Comparison of ENCODE assay signal across 12 cellular contexts in genomic region chr5:173825215-173825865, GRCh38.
A peak's percentile ranks its signal among the peaks of the same experiment; 100 is the strongest.
DNase-seq lines count a peak whose midpoint lies in the region; ATAC-seq and TF ChIP-seq lines count a peak whose summit lies in the region.
"Had no signal": no experiment of that assay in that cellular context is flagged by ENCODE, and none has a peak within 500 bp of the region (broad histone marks: within the 10 kb centered on the region; RNA-seq: fewer than 3 reads in every experiment).

No MANE protein-coding gene starts in this region.

- CTCF ChIA-PET in IMR-90 (lab: Yijun Ruan, JAX), result no interaction called here

- no peak overlapping the region for H2BK5ac ChIP-seq in IMR-90 (ENCODE audit: low read depth, low read length, poor library complexity, severe bottlenecking)

- H3K36me3 ChIP-seq in IMR-90 (ENCODE audit: control insufficient read depth, insufficient read depth, low read length), result no peaks in the 10 kb centered on the region
- no peaks in the 10 kb centered on the region for H3K36me3 ChIP-seq in breast epithelium

- peak overlapping the region; percentile 24; the same call in 1 of the 2 replicates for H4K91ac ChIP-seq in IMR-90 (ENCODE audit: insufficient read depth, low read depth, low read length)

- peak overlapping the region; percentile 45; the same call in 1 of the 2 replicates for H3K4ac ChIP-seq in IMR-90 (ENCODE audit: low read depth, low read length)

- H4K8ac ChIP-seq in IMR-90 (ENCODE audit: low read depth in 2 of 2, low read length in 2 of 2), result 0 out of 4 replicates have a peak overlapping the region, but pooled peaks of 1 of the 2 experiments have one; percentile 12

- BruUV-seq in IMR-90 (replicated peaks; lab: Mats Ljungman, UMichigan), result no TSS peak

- H3K36me3 Mint-ChIP-seq in mesothelial cell of epicardium, result no peaks in the 10 kb centered on the region
- H3K36me3 Mint-ChIP-seq: activated CD8-positive, alpha-beta memory T cell treated with anti-CD3 and anti-CD28 coated beads, Interleukin-2, amount 10 ng/mL, durations not matched to agents 7 days and 5 days had no signal

- H3K4me1 ChIP-seq in IMR-90 (ENCODE audit: control insufficient read depth, insufficient read depth, low read length) (peaks cover 16% of the 10 kb centered on the region), breast epithelium (peaks cover 0 to 17% of the 10 kb centered on the region in 2 donors)

- no peak for TF ChIP-seq RAD21 in IMR-90 (IDR thresholded peaks at IDR 0.05; ENCODE audit: low read length)

- H3K4me3 ChIP-seq in IMR-90 (ENCODE audit: insufficient read depth, low read depth, low read length), result no peak overlapping the region
- no peak overlapping the region for H3K4me3 ChIP-seq in breast epithelium

- peak overlapping the region; percentile 43 for H3K27ac Mint-ChIP-seq in mesothelial cell of epicardium
- H3K27ac Mint-ChIP-seq: activated CD8-positive, alpha-beta memory T cell treated with anti-CD3 and anti-CD28 coated beads, Interleukin-2, amount 10 ng/mL, durations not matched to agents 7 days and 5 days had no signal

- no peak overlapping the region for H2AFZ ChIP-seq in IMR-90 (replicated peaks; ENCODE audit: low read length, poor library complexity)

- in situ Hi-C loops in IMR-90 (cut with MboI; ENCODE audit: low sequenced_read_pairs), result no loop called here

- no peak overlapping the region for H3K56ac ChIP-seq in IMR-90 (ENCODE audit: extremely low read depth, insufficient read depth, low read length)

- H3K14ac ChIP-seq in IMR-90 (replicated peaks; ENCODE audit: low read depth, low read length), result no peak overlapping the region

- no peaks in the 10 kb centered on the region for H3K79me1 ChIP-seq in IMR-90 (ENCODE audit: low read depth in 1 of 2, low read length in 2 of 2)

- ATAC-seq in IMR-90 (ENCODE audit: low read depth) (no peak), HG03378 (IDR thresholded peaks at IDR 0.05; ENCODE audit: unreplicated experiment) (no peak), HG03442 (IDR thresholded peaks at IDR 0.05; ENCODE audit: unreplicated experiment) (no peak)
- ATAC-seq: activated CD8-positive, alpha-beta memory T cell treated with anti-CD3 and anti-CD28 coated beads, Interleukin-2, amount 10 ng/mL, durations not matched to agents 7 days and 5 days had no signal

- H2BK20ac ChIP-seq in IMR-90 (ENCODE audit: low read depth, low read length), result 0 out of 2 replicates have a peak overlapping the region, but pooled peaks have one; percentile 12

- peak overlapping the region; percentile 50 for H2AK5ac ChIP-seq in IMR-90 (ENCODE audit: low read depth, low read length)

- no peak for TF ChIP-seq POLR2A in IMR-90 (IDR thresholded peaks at IDR 0.05; ENCODE audit: low read depth, low read length)
- TF ChIP-seq POLR2A in breast epithelium (IDR thresholded peaks at IDR 0.05), result no peak

- H3K4me2 ChIP-seq in IMR-90 (ENCODE audit: low read depth, low read length), result no peak overlapping the region

- peaks cover 24% of the 10 kb centered on the region for H3K4me1 Mint-ChIP-seq in mesothelial cell of epicardium

- peak overlapping the region; percentile 30 for H2AK9ac ChIP-seq in IMR-90 (replicated peaks; ENCODE audit: low read depth, low read length, poor library complexity)

- H3K4me3 Mint-ChIP-seq in mesothelial cell of epicardium, result no peak overlapping the region
- H3K4me3 Mint-ChIP-seq: activated CD8-positive, alpha-beta memory T cell treated with anti-CD3 and anti-CD28 coated beads, Interleukin-2, amount 10 ng/mL, durations not matched to agents 7 days and 5 days had no signal

- 0 out of 2 replicates have a peak, but pooled peaks cover 2% of the 10 kb centered on the region for H3K9me3 ChIP-seq in IMR-90 (ENCODE audit: control insufficient read depth, insufficient read depth, low read length)
- no peaks in the 10 kb centered on the region for H3K9me3 ChIP-seq in breast epithelium

- no peak overlapping the region for H3K23ac ChIP-seq in IMR-90 (ENCODE audit: low read depth, low read length)

- intact Hi-C loops in IMR-90 (cut with micrococcal nuclease) (no loop called here), breast epithelium (cut with DNase I; ENCODE audit: low total_unique reads) (no loop called here)

- TF ChIP-seq CTCF in IMR-90 (conservative IDR thresholded peaks at IDR 0.05; ENCODE audit: low read depth, low read length) (no peak), breast epithelium (IDR thresholded peaks at IDR 0.05) (no peak), mesothelial cell of epicardium (IDR thresholded peaks at IDR 0.05; ENCODE audit: unreplicated experiment) (no peak)

- peak overlapping the region; percentile 76; the same call in 1 of the 2 replicates for H3K18ac ChIP-seq in IMR-90 (ENCODE audit: low read depth, low read length)

- peaks cover 14% of the 10 kb centered on the region for H3K9me3 Mint-ChIP-seq in mesothelial cell of epicardium

- no peaks in the 10 kb centered on the region for H3K27me3 ChIP-seq in IMR-90 (ENCODE audit: control insufficient read depth, insufficient read depth, low read length)
- no peaks in the 10 kb centered on the region for H3K27me3 ChIP-seq in breast epithelium

- WGBS in IMR-90 (ENCODE audit: extremely low coverage in 2 of 2, insufficient read length in 1 of 2), 2 experiments, result 85% methylated on average over 2 of the region's 13 CpGs; no CpG with 5 or more reads in 1 of the 2 experiments

- no peak overlapping the region for H4K5ac ChIP-seq in IMR-90 (ENCODE audit: low read depth, low read length)

- dilution Hi-C loops in IMR-90 (cut with HindIII; ENCODE audit: low sequenced_read_pairs, unreplicated experiment), result no loop called here

- H3K27me3 Mint-ChIP-seq in mesothelial cell of epicardium (ENCODE audit: low read depth), result no peaks in the 10 kb centered on the region
- H3K27me3 Mint-ChIP-seq: activated CD8-positive, alpha-beta memory T cell treated with anti-CD3 and anti-CD28 coated beads, Interleukin-2, amount 10 ng/mL, durations not matched to agents 7 days and 5 days had no signal

- no peaks in the 10 kb centered on the region for H4K20me1 ChIP-seq in IMR-90 (ENCODE audit: insufficient read depth, low read length)

- peaks cover 6% of the 10 kb centered on the region; the same call in 1 of the 2 replicates for H3K9me1 ChIP-seq in IMR-90 (ENCODE audit: insufficient read depth, low read length)

- peak; percentile 58 for DNase-seq in A172 (ENCODE audit: low spot score)
- no peak for DNase-seq in IMR-90
- DNase-seq in breast epithelium (ENCODE audit: low spot score in 2 of 2), result no peak
- peak; percentile 19 to 40 for DNase-seq in mesothelial cell of epicardium (ENCODE audit: low spot score in 2 of 2, unreplicated experiment in 2 of 2)
- DNase-seq in DMS79 (lab: John Stamatoyannopoulos, UW), result no peak
- DNase-seq in activated CD4-positive, alpha-beta T cell treated with anti-CD3 and anti-CD28 coated beads, Interleukin-2, amount 50 U/mL, for 4 hours, result no peak
- DNase-seq: activated CD8-positive, alpha-beta memory T cell treated with anti-CD3 and anti-CD28 coated beads, Interleukin-2, amount 10 ng/mL, durations not matched to agents 7 days and 5 days; NCI-H2081 treated with DMSO at 0.1 percent for 48 hours; OCI-M1; T-helper 9 cell had no signal

- H2BK120ac ChIP-seq in IMR-90 (ENCODE audit: low read depth, low read length), result no peak overlapping the region; the same call in 1 of the 2 replicates

- H2BK15ac ChIP-seq in IMR-90 (ENCODE audit: low read depth, low read length), result peak overlapping the region; percentile 10; the same call in 1 of the 3 replicates

- POLR2A ChIA-PET in IMR-90 (lab: Charles Lee; ENCODE audit: unreplicated experiment), result interaction anchor here (0.5 kb wide), 1 partner anchor 163 kb away, joined by 4 read pairs; no protein-coding TSS in a partner anchor

- H3K27ac ChIP-seq in IMR-90 (ENCODE audit: insufficient read depth, low read length) (no peak overlapping the region), breast epithelium (peak overlapping the region; percentile 88 to 89)

- H3K9ac ChIP-seq in IMR-90 (ENCODE audit: low read depth, low read length), result no peak overlapping the region

TF ChIP-seq in IMR-90, 13 proteins besides CTCF, POLR2A, EP300 and RAD21:
- no peak for TF ChIP-seq ELK1 (IDR thresholded peaks at IDR 0.05; ENCODE audit: borderline replicate concordance, low read depth, low read length)
- no peak for TF ChIP-seq RCOR1 (IDR thresholded peaks at IDR 0.05; ENCODE audit: insufficient replicate concordance, low read length)
- TF ChIP-seq MAZ (IDR thresholded peaks at IDR 0.05; ENCODE audit: borderline replicate concordance, low read depth, low read length), result no peak
- no peak for TF ChIP-seq CHD1 (IDR thresholded peaks at IDR 0.05; ENCODE audit: low read depth, low read length)
- no peak for TF ChIP-seq NFE2L2 (IDR thresholded peaks at IDR 0.05; ENCODE audit: low read depth, low read length)
- TF ChIP-seq RFX5 (IDR thresholded peaks at IDR 0.05; ENCODE audit: low read depth, low read length), result no peak
- TF ChIP-seq SMC3 (IDR thresholded peaks at IDR 0.05; ENCODE audit: low read depth, low read length), result no peak
- TF ChIP-seq CEBPB (IDR thresholded peaks at IDR 0.05; ENCODE audit: low read depth, low read length), result no peak
- TF ChIP-seq USF2 (IDR thresholded peaks at IDR 0.05; ENCODE audit: low read depth, low read length), result no peak
- TF ChIP-seq BHLHE40 (IDR thresholded peaks at IDR 0.05; ENCODE audit: low read depth, low read length), result no peak
- no peak for TF ChIP-seq MAFK (IDR thresholded peaks at IDR 0.05; ENCODE audit: low read depth, low read length)
- no peak for TF ChIP-seq MXI1 (IDR thresholded peaks at IDR 0.05; ENCODE audit: borderline replicate concordance, low read depth, low read length)
TF ChIP-seq in IMR-90: peak in this region for 0.

Comparison
In these comparisons a context has a peak if more than half of its experiments do, and no peak if none do; other contexts are left out.
1. DNase-seq: peak in A172 (single experiment) and mesothelial cell of epicardium (2 of 2); none in IMR-90 (single experiment), breast epithelium (0 of 2), DMS79 (single experiment) and activated CD4-positive, alpha-beta T cell treated with anti-CD3 and anti-CD28 coated beads, Interleukin-2, amount 50 U/mL, for 4 hours (0 of 2).